In the genomic region with DNA sequence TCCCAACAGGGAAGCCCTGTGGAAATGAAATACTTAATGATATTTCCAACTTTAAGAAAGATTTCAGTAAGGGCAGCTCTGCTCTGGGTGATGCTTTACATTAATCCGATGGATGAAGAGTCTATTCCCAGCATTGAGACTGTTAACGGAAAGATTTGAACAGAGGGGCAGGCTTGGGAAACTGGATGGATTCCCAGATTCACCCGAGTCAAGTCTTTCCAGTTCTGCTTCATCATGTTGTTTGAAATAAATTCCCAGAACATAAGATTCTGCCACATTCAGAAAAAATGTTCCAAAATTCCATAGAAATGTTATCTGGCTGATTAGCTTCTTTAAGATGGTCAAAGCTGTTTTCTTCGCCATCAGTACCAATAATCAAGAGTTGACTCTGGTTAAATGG, we compare ENCODE assay signal across 18 cellular contexts.
"Had no signal": no experiment of that assay in that cellular context is flagged by ENCODE, and none has a peak within 500 bp of the region (broad histone marks: within the 10 kb centered on the region; RNA-seq: fewer than 3 reads in every experiment).

No MANE protein-coding gene starts in this region.

- H3K9me3 ChIP-seq: pancreas, right lobe of liver, stomach, upper lobe of right lung had no signal

- H3K27me3 ChIP-seq: pancreas, right lobe of liver, stomach, upper lobe of right lung had no signal

- DNase-seq: activated CD4-positive, alpha-beta T cell treated with anti-CD3 and anti-CD28 coated beads, Interleukin-2, amount 50 U/mL, for 1 hour; activated CD8-positive, alpha-beta memory T cell treated with anti-CD3 and anti-CD28 coated beads, Interleukin-2, amount 50 U/mL, for 4 hours; activated effector memory CD4-positive, alpha-beta T cell treated with Interleukin-2 at 50 U/mL for 16 hours; activated naive CD4-positive, alpha-beta T cell treated with anti-CD3 and anti-CD28 coated beads, Interleukin-2, amount 10 ng/mL, durations not matched to agents 7 days and 5 days; activated naive CD8-positive, alpha-beta T cell treated with anti-CD3 and anti-CD28 coated beads, Interleukin-2, amount 50 U/mL, for 24 hours; activated T-cell treated with anti-CD3 and anti-CD28 coated beads, Interleukin-2, amount 50 U/mL, for 48 hours; endodermal cell; erythroblast; left cardiac atrium; natural killer cell; pancreas; right lobe of liver; stimulated activated CD4-positive, alpha-beta T cell treated with anti-CD3 and anti-CD28 coated beads, Interleukin-4, amount 100 ng/mL, for 24 hours; stomach; T-cell; T1000; upper lobe of right lung had no signal

- H3K27ac ChIP-seq: pancreas, right lobe of liver, stomach, upper lobe of right lung had no signal

- H3K4me3 ChIP-seq: pancreas, right lobe of liver, smooth muscle cell, stomach, upper lobe of right lung had no signal

- H3K4me1 ChIP-seq: pancreas, right lobe of liver, stomach, upper lobe of right lung had no signal

- H3K36me3 ChIP-seq: pancreas, right lobe of liver, stomach, upper lobe of right lung had no signal
